Comparison of ENCODE assay signal across 12 cellular contexts in genomic region chr1:12052997-12053686, GRCh38. TPM values are rescaled to one million over a fixed set of nuclear protein-coding genes. Genes with fewer than 3 reads are reported as not detected.
DNase-seq lines count a peak whose midpoint lies in the region; ATAC-seq and TF ChIP-seq lines count a peak whose summit lies in the region.
"Had no signal": no experiment of that assay in that cellular context is flagged by ENCODE, and none has a peak within 500 bp of the region (broad histone marks: within the 10 kb centered on the region; RNA-seq: fewer than 3 reads in every experiment).

No MANE protein-coding gene starts in this region.

- H3K4me3 ChIP-seq in skeletal muscle tissue (ENCODE audit: low read length in 3 of 3), result peak overlapping the region in 1 of 3 donors; percentile 32
- H3K4me3 ChIP-seq: tibial nerve had no signal

- peak overlapping the region; percentile 94 for H3K27ac ChIP-seq in skeletal muscle tissue (ENCODE audit: low read depth, low read length)
- H3K27ac ChIP-seq in foreskin keratinocyte, result no peak overlapping the region

- peak overlapping the region in 1 of 3 donors; percentile 45 for H3K9ac ChIP-seq in skeletal muscle tissue (ENCODE audit: low read depth in 1 of 3, low read length in 3 of 3)

- ATAC-seq in left ventricle myocardium superior (peak; percentile 85), foreskin keratinocyte (no peak)

- H3K9me3 ChIP-seq in skeletal muscle tissue (ENCODE audit: control insufficient read depth in 3 of 3, low read length in 3 of 3), result no peaks in the 10 kb centered on the region
- H3K9me3 ChIP-seq: tibial nerve had no signal

- DNase-seq in NCI-H2227 (lab: John Stamatoyannopoulos, UW; ENCODE audit: unreplicated experiment) (peak; percentile 14), NCI-H2227 treated with DMSO at 0.1 percent for 48 hours (lab: John Stamatoyannopoulos, UW) (no peak), SK-N-DZ (ENCODE audit: low spot score) (peak; percentile 52), left ventricle myocardium superior (peak; percentile 83), NCI-H226 (no peak), COLO668 (lab: John Stamatoyannopoulos, UW; ENCODE audit: unreplicated experiment) (no peak), foreskin keratinocyte (no peak)
- DNase-seq: 8988T, Kasumi-1, NCI-H82 had no signal

- H3K4me1 ChIP-seq in skeletal muscle tissue (ENCODE audit: control insufficient read depth in 3 of 3, insufficient read depth in 3 of 3, low read length in 3 of 3) (peaks cover 22 to 26% (median 25%) of the 10 kb centered on the region in 3 donors), foreskin keratinocyte (peaks cover 7% of the 10 kb centered on the region)

- TF ChIP-seq CTCF in foreskin keratinocyte (conservative IDR thresholded peaks at IDR 0.05), result no peak

- H3K27me3 ChIP-seq in skeletal muscle tissue (ENCODE audit: control insufficient read depth in 3 of 3, insufficient read depth in 3 of 3, low read length in 3 of 3) (no peaks in the 10 kb centered on the region), foreskin keratinocyte (peaks cover 3% of the 10 kb centered on the region)
- H3K27me3 ChIP-seq: tibial nerve had no signal

- H3K36me3 ChIP-seq in skeletal muscle tissue (ENCODE audit: control insufficient read depth in 3 of 3, insufficient read depth in 3 of 3, low read length in 3 of 3), result no peaks in the 10 kb centered on the region
- H3K36me3 ChIP-seq: tibial nerve had no signal

- intact Hi-C loops in left ventricle myocardium superior (cut with micrococcal nuclease), result no loop called here

RNA-seq across cellular contexts. Expression of gene TNFRSF8, which starts 10.0 kb away (rescaled TPM):
- polyA plus RNA-seq in SK-N-DZ (2014; cell fraction: cytosol; rRNA removed), result 0.07 and 0.14 TPM in 2 replicates
- polyA plus RNA-seq in SK-N-DZ (2014; cell fraction: nucleus; rRNA removed), result not detected in 2 replicates
- 1.2 TPM for total RNA-seq in left ventricle myocardium superior
- total RNA-seq in skeletal muscle tissue, result 0.52 TPM
- 0.07 TPM in 2 replicates for total RNA-seq in foreskin keratinocyte
- polyA plus RNA-seq in foreskin keratinocyte, result 0.07 and 0.10 TPM in 2 replicates

RNA-seq across cellular contexts. Expression of gene MIIP, which starts 33.8 kb away (rescaled TPM):
- polyA plus RNA-seq in SK-N-DZ (2014; cell fraction: cytosol; rRNA removed), result 61.1 and 74.3 TPM in 2 replicates
- polyA plus RNA-seq in SK-N-DZ (2014; cell fraction: nucleus; rRNA removed), result 371 and 472 TPM in 2 replicates
- total RNA-seq in left ventricle myocardium superior (11.5 TPM), skeletal muscle tissue (26.1 TPM), foreskin keratinocyte (30.7 and 31.2 TPM in 2 replicates)
- 37.3 and 41.1 TPM in 2 replicates for polyA plus RNA-seq in foreskin keratinocyte

Comparison
In these comparisons a context has a peak if more than half of its experiments do, and no peak if none do; other contexts are left out.
1. DNase-seq: peak in NCI-H2227 (single experiment), SK-N-DZ (single experiment) and left ventricle myocardium superior (single experiment); none in NCI-H2227 treated with DMSO at 0.1 percent for 48 hours (single experiment), NCI-H226 (single experiment), COLO668 (single experiment) and foreskin keratinocyte (0 of 2).